Comparison of ENCODE assay signal across 19 cellular contexts in the genomic region with DNA sequence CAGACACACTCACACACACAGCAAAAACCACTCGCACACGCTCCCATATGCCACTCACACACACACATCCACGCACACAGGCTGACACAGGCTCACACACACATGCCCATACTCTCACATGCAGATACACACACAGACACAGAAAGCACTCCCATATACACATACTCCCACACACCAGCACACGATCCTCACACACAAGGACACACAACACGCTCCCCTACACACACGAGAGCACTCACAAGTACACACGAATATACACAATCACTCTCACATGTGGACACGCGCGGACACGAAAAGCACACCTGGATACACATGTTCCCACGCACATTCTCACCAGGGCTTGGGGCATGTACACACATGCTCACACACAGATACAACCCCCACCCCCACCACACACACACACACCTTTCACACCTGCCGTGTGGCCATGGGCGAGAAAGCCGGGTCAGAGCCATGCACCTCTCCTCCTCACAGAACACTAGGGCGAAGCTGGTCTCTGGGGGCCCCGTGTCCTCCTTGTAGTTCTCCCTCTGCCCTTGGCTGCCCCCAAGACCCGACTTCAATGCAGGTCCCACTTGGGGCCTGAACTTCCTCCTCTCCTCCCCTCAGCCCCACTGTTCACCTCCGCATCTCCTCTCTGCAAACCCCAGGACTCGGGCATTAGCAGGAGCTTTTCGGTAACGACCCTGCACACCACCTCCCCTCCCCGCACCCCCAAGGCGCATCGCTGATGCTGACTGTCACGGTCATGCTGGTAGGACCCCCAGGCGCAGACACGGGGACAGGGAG. TPM values are rescaled to one million over a fixed set of nuclear protein-coding genes. Genes with fewer than 3 reads are reported as not detected.
"Had no signal": no experiment of that assay in that cellular context is flagged by ENCODE, and none has a peak within 500 bp of the region (broad histone marks: within the 10 kb centered on the region; RNA-seq: fewer than 3 reads in every experiment).

No MANE protein-coding gene starts in this region.

- FAIRE-seq: frontal cortex had no signal

- H3K27ac ChIP-seq: coronary artery, heart right ventricle, spleen, transverse colon had no signal

- H3K9me3 Mint-ChIP-seq: activated CD4-positive, alpha-beta memory T cell treated with anti-CD3 and anti-CD28 coated beads, Interleukin-2, amount 10 ng/mL, durations not matched to agents 7 days and 5 days; activated naive CD8-positive, alpha-beta T cell treated with anti-CD3 and anti-CD28 coated beads, Interleukin-2, amount 50 U/mL, for 24 hours; activated T-cell treated with anti-CD3 and anti-CD28 coated beads, Interleukin-2, amount 50 U/mL, for 72 hours; stimulated activated memory B cell treated with anti-CD40 and anti-IgM and Interleukin-4, amounts not matched to agents 10 μg/mL and 1 μg/mL and 100 μg/mL, for 72 hours; T-cell had no signal

- ATAC-seq: stimulated activated memory B cell treated with anti-CD40 and anti-IgM and Interleukin-4, amounts not matched to agents 10 μg/mL and 1 μg/mL and 100 μg/mL, for 72 hours had no signal

- H3K36me3 Mint-ChIP-seq: stimulated activated memory B cell treated with anti-CD40 and anti-IgM and Interleukin-4, amounts not matched to agents 10 μg/mL and 1 μg/mL and 100 μg/mL, for 72 hours; T-cell had no signal

- H3K9me3 ChIP-seq: heart right ventricle, spleen, transverse colon had no signal

- DNase-seq: spleen, T1000 had no signal

- H3K4me1 ChIP-seq: transverse colon had no signal

- H3K4me3 ChIP-seq: coronary artery, heart right ventricle, spleen, transverse colon had no signal

- H3K4me1 Mint-ChIP-seq: stimulated activated memory B cell treated with anti-CD40 and anti-IgM and Interleukin-4, amounts not matched to agents 10 μg/mL and 1 μg/mL and 100 μg/mL, for 72 hours had no signal

- H3K36me3 ChIP-seq: heart right ventricle, spleen, transverse colon had no signal

- H3K27ac Mint-ChIP-seq: activated CD4-positive, alpha-beta memory T cell treated with anti-CD3 and anti-CD28 coated beads, Interleukin-2, amount 10 ng/mL, durations not matched to agents 7 days and 5 days; activated CD4-positive, alpha-beta T cell treated with anti-CD3 and anti-CD28 coated beads for 36 hours; activated naive CD8-positive, alpha-beta T cell treated with anti-CD3 and anti-CD28 coated beads, Interleukin-2, amount 50 U/mL, for 24 hours; activated T-cell treated with anti-CD3 and anti-CD28 coated beads, Interleukin-2, amount 50 U/mL, for 72 hours; stimulated activated memory B cell treated with anti-CD40 and anti-IgM and Interleukin-4, amounts not matched to agents 10 μg/mL and 1 μg/mL and 100 μg/mL, for 72 hours; T-cell had no signal

- H3K4me3 Mint-ChIP-seq: activated CD4-positive, alpha-beta memory T cell treated with anti-CD3 and anti-CD28 coated beads, Interleukin-2, amount 10 ng/mL, durations not matched to agents 7 days and 5 days; activated CD4-positive, alpha-beta T cell treated with anti-CD3 and anti-CD28 coated beads for 36 hours; activated naive CD8-positive, alpha-beta T cell treated with anti-CD3 and anti-CD28 coated beads, Interleukin-2, amount 50 U/mL, for 24 hours; activated T-cell treated with anti-CD3 and anti-CD28 coated beads, Interleukin-2, amount 50 U/mL, for 72 hours; stimulated activated memory B cell treated with anti-CD40 and anti-IgM and Interleukin-4, amounts not matched to agents 10 μg/mL and 1 μg/mL and 100 μg/mL, for 72 hours; T-cell had no signal

RNA-seq across cellular contexts. Expression of a gene that starts 6.9 kb away (rescaled TPM):
- total RNA-seq: activated CD4-positive, alpha-beta memory T cell treated with anti-CD3 and anti-CD28 coated beads, Interleukin-2, amount 10 ng/mL, durations not matched to agents 7 days and 5 days; activated CD4-positive, alpha-beta T cell treated with anti-CD3 and anti-CD28 coated beads for 36 hours; activated T-cell treated with anti-CD3 and anti-CD28 coated beads, Interleukin-2, amount 50 U/mL, for 72 hours; fibroblast of lung; frontal cortex; kidney; liver; myocyte; posterior vena cava; right cardiac atrium; spleen; subcutaneous adipose tissue; T-cell had no signal
- polyA plus RNA-seq: fibroblast of lung, heart right ventricle, right cardiac atrium, spleen had no signal

RNA-seq across cellular contexts. Expression of a gene that starts 18.2 kb away (rescaled TPM):
- total RNA-seq: activated CD4-positive, alpha-beta memory T cell treated with anti-CD3 and anti-CD28 coated beads, Interleukin-2, amount 10 ng/mL, durations not matched to agents 7 days and 5 days; activated CD4-positive, alpha-beta T cell treated with anti-CD3 and anti-CD28 coated beads for 36 hours; activated T-cell treated with anti-CD3 and anti-CD28 coated beads, Interleukin-2, amount 50 U/mL, for 72 hours; fibroblast of lung; frontal cortex; heart right ventricle; kidney; liver; myocyte; posterior vena cava; right cardiac atrium; spleen; T-cell had no signal
- polyA plus RNA-seq: fibroblast of lung, heart right ventricle, liver, right cardiac atrium, spleen had no signal
